ENCODE assay signal across 1 cellular context in the genomic region with DNA sequence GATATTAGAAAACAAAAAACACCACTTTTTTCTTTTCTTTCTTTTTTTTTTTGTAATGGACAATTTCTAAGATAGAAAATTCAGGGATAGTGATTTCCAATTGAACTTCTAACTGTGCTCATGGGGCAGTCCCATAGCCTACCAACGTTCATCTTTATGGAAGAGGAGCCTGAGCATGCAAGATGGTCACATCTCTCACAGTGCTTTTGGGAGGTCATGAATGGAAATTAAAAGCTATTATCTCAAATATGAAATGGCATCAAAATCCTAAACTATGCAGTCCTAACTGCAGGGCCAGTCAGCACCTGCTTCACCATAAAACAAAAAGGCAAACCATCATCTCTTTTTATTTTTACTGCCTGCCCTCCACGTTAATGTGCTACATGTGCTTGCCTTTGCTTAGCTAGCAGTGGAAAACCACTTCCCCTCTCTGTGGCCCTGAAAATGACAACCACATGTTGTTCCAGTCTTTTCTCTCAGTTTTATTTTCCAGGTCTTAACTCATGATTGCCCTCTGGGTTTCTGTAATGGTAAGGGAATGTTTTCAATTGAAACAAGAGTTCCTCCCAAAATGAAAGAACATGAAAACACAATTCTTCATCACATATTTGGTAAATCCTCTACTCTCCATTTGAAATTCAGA.
TF ChIP-seq lines count a peak whose summit lies in the region.

No MANE protein-coding gene starts in this region.

TF ChIP-seq in IMR-90, 13 proteins besides CTCF, POLR2A, EP300 and RAD21 (continued from another document):
- TF ChIP-seq, protein P1, sequence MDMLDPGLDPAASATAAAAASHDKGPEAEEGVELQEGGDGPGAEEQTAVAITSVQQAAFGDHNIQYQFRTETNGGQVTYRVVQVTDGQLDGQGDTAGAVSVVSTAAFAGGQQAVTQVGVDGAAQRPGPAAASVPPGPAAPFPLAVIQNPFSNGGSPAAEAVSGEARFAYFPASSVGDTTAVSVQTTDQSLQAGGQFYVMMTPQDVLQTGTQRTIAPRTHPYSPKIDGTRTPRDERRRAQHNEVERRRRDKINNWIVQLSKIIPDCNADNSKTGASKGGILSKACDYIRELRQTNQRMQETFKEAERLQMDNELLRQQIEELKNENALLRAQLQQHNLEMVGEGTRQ (IDR thresholded peaks at IDR 0.05; ENCODE audit: low read depth, low read length): no peak
- TF ChIP-seq RFX5 (IDR thresholded peaks at IDR 0.05; ENCODE audit: low read depth, low read length): no peak
- TF ChIP-seq MAZ (IDR thresholded peaks at IDR 0.05; ENCODE audit: borderline replicate concordance, low read depth, low read length): no peak
- TF ChIP-seq FOS (IDR thresholded peaks at IDR 0.05; ENCODE audit: low read depth, low read length): no peak
- no peak for TF ChIP-seq BHLHE40 (IDR thresholded peaks at IDR 0.05; ENCODE audit: low read depth, low read length)
- no peak for TF ChIP-seq CEBPB (IDR thresholded peaks at IDR 0.05; ENCODE audit: low read depth, low read length)
- TF ChIP-seq SMC3 (IDR thresholded peaks at IDR 0.05; ENCODE audit: low read depth, low read length): no peak
- TF ChIP-seq MXI1 (IDR thresholded peaks at IDR 0.05; ENCODE audit: borderline replicate concordance, low read depth, low read length): no peak
- TF ChIP-seq MAFK (IDR thresholded peaks at IDR 0.05; ENCODE audit: low read depth, low read length): no peak
- no peak for TF ChIP-seq CHD1 (IDR thresholded peaks at IDR 0.05; ENCODE audit: low read depth, low read length)
- no peak for TF ChIP-seq NFE2L2 (IDR thresholded peaks at IDR 0.05; ENCODE audit: low read depth, low read length)
